ENCODE assay signal across 10 cellular contexts in genomic region chr7:45028138-45028919, GRCh38. TPM values are rescaled to one million over a fixed set of nuclear protein-coding genes. Genes with fewer than 3 reads are reported as not detected.
A peak's percentile ranks its signal among the peaks of the same experiment; 100 is the strongest.
DNase-seq lines count a peak whose midpoint lies in the region; ATAC-seq lines count a peak whose summit lies in the region.
"Had no signal": no experiment of that assay in that cellular context is flagged by ENCODE, and none has a peak within 500 bp of the region (broad histone marks: within the 10 kb centered on the region; RNA-seq: fewer than 3 reads in every experiment).

No MANE protein-coding gene starts in this region.

- peaks cover 0 to 5% of the 10 kb centered on the region in 2 donors for H3K4me1 ChIP-seq in esophagus (ENCODE audit: control insufficient read depth in 2 of 2, insufficient read depth in 2 of 2, low read length in 1 of 2)

- H3K36me3 ChIP-seq in esophagus (ENCODE audit: control insufficient read depth in 2 of 2, insufficient read depth in 2 of 2, low read length in 1 of 2) = peaks cover 0 to 7% of the 10 kb centered on the region in 2 donors

- no peak for ATAC-seq in GM21576 (IDR thresholded peaks at IDR 0.05; ENCODE audit: unreplicated experiment)

- 77 to 82% methylated on average over 17 of the region's 17 CpGs for WGBS in esophagus, 2 donors

- H3K4me3 Mint-ChIP-seq in stimulated activated naive CD8-positive, alpha-beta T cell treated with anti-CD3 and anti-CD28 coated beads, Interleukin-15, Interleukin-2, amounts not matched to agents 100 ng/mL and 50 ng/mL, for 24 hours = peak overlapping the region; percentile 78

- H3K27ac ChIP-seq in esophagus (ENCODE audit: low read depth in 2 of 2, low read length in 1 of 2) = no peak overlapping the region

- peak; percentile 67 for DNase-seq in activated effector memory CD4-positive, alpha-beta T cell treated with anti-CD3 and anti-CD28 coated beads, Interleukin-2, amount 50 U/mL, for 16 hours
- no peak for DNase-seq in activated effector memory CD4-positive, alpha-beta T cell treated with Interleukin-2 at 50 U/mL for 16 hours
- DNase-seq in RPMI8226 = peak; percentile 32
- DNase-seq in A172 (ENCODE audit: low spot score) = no peak
- no peak for DNase-seq in DMS53 treated with DMSO at 0.1 percent for 48 hours (lab: John Stamatoyannopoulos, UW; ENCODE audit: unreplicated experiment)
- DNase-seq: NCI-H1092 had no signal

- H3K9me3 ChIP-seq in esophagus (ENCODE audit: control insufficient read depth in 2 of 2, insufficient read depth in 1 of 2, low read depth in 1 of 2, low read length in 1 of 2) = no peaks in the 10 kb centered on the region

- H3K36me3 Mint-ChIP-seq in stimulated activated naive CD8-positive, alpha-beta T cell treated with anti-CD3 and anti-CD28 coated beads, Interleukin-15, Interleukin-2, amounts not matched to agents 100 ng/mL and 50 ng/mL, for 24 hours (ENCODE audit: low read depth) = peaks cover 48% of the 10 kb centered on the region

- peak overlapping the region; percentile 80 for H3K27ac Mint-ChIP-seq in stimulated activated naive CD8-positive, alpha-beta T cell treated with anti-CD3 and anti-CD28 coated beads, Interleukin-15, Interleukin-2, amounts not matched to agents 100 ng/mL and 50 ng/mL, for 24 hours

- peak overlapping the region; percentile 29 to 43 for H3K4me3 ChIP-seq in esophagus (ENCODE audit: low read depth in 1 of 2, low read length in 2 of 2)

- H3K9me3 Mint-ChIP-seq in stimulated activated naive CD8-positive, alpha-beta T cell treated with anti-CD3 and anti-CD28 coated beads, Interleukin-15, Interleukin-2, amounts not matched to agents 100 ng/mL and 50 ng/mL, for 24 hours = no peaks in the 10 kb centered on the region

- no peaks in the 10 kb centered on the region for H3K27me3 ChIP-seq in esophagus (ENCODE audit: control insufficient read depth in 1 of 2, insufficient read depth in 2 of 2, low read length in 2 of 2)

- H3K27me3 Mint-ChIP-seq in stimulated activated naive CD8-positive, alpha-beta T cell treated with anti-CD3 and anti-CD28 coated beads, Interleukin-15, Interleukin-2, amounts not matched to agents 100 ng/mL and 50 ng/mL, for 24 hours = no peaks in the 10 kb centered on the region

- peaks cover 86% of the 10 kb centered on the region for H3K4me1 Mint-ChIP-seq in stimulated activated naive CD8-positive, alpha-beta T cell treated with anti-CD3 and anti-CD28 coated beads, Interleukin-15, Interleukin-2, amounts not matched to agents 100 ng/mL and 50 ng/mL, for 24 hours (ENCODE audit: low read depth)

RNA-seq across cellular contexts. Expression of gene CCM2, which starts 28.3 kb away (rescaled TPM):
- 10 to 100 TPM; 20.2 to 24.0 TPM for polyA plus RNA-seq in esophagus
- total RNA-seq in A172 (2014; rRNA removed; shearing (Covaris generic)) = 67.4 and 70.8 TPM in 2 replicates

RNA-seq across cellular contexts. Expression of gene MYO1G, which starts 49.5 kb away (rescaled TPM):
- polyA plus RNA-seq in esophagus = 1 to 10 TPM; 2.2 to 2.3 TPM
- 0.76 and 1.6 TPM in 2 replicates for total RNA-seq in A172 (2014; rRNA removed; shearing (Covaris generic))
- total RNA-seq: RPMI7951 had no signal

Comparison
In these comparisons a context has a peak if more than half of its experiments do, and no peak if none do; other contexts are left out.
1. DNase-seq: peak in activated effector memory CD4-positive, alpha-beta T cell treated with anti-CD3 and anti-CD28 coated beads, Interleukin-2, amount 50 U/mL, for 16 hours (single experiment) and RPMI8226 (single experiment); none in activated effector memory CD4-positive, alpha-beta T cell treated with Interleukin-2 at 50 U/mL for 16 hours (single experiment), A172 (single experiment) and DMS53 treated with DMSO at 0.1 percent for 48 hours (single experiment).